In genomic region chr3:185253645-185254410, GRCh38 we compare ENCODE assay signal across 8 cellular contexts. TPM values are rescaled to one million over a fixed set of nuclear protein-coding genes. Genes with fewer than 3 reads are reported as not detected.
DNase-seq lines count a peak whose midpoint lies in the region; TF ChIP-seq lines count a peak whose summit lies in the region.

Gene EHHADH (minus strand): TSS chr3:185254049. CDS start chr3:185254022, 27 bp downstream.

- no peak within 1 kb of the TSS for H4K12ac ChIP-seq in trophoblast cell (ENCODE audit: low read depth, low read length)

- no peaks in the 10 kb centered on the region for H3K36me3 ChIP-seq in trophoblast cell (ENCODE audit: control insufficient read depth in 1 of 2, insufficient read depth in 2 of 2, low read length in 2 of 2)
- no peaks in the 10 kb centered on the region for H3K36me3 ChIP-seq in thyroid gland

- CTCF ChIA-PET in AG04450 (lab: Charles Lee) = interaction anchor here (0.6 kb wide), 1 partner anchor 379 kb away, joined by 7 read pairs; no protein-coding TSS in a partner anchor

- no peak within 1 kb of the TSS for H3K23ac ChIP-seq in trophoblast cell (ENCODE audit: low read length)

- H4K8ac ChIP-seq in trophoblast cell (ENCODE audit: low read depth, low read length) = no peak within 1 kb of the TSS

- no peak within 1 kb of the TSS for H3K18ac ChIP-seq in trophoblast cell (ENCODE audit: low read length)

- no CpG with 5 or more reads among the region's 53 CpGs for WGBS in trophoblast cell (ENCODE audit: extremely low coverage, insufficient coverage, insufficient read length)
- WGBS in thyroid gland, 2 donors = 4 to 7% methylated on average over 50 to 53 of the region's 53 CpGs

- H4K91ac ChIP-seq in trophoblast cell (ENCODE audit: low read depth, low read length) = no peak within 1 kb of the TSS

- H3K4me2 ChIP-seq in trophoblast cell (ENCODE audit: low read length) = peak within 1 kb of the TSS; percentile 66

- no peak within 1 kb of the TSS for H2BK120ac ChIP-seq in trophoblast cell (ENCODE audit: insufficient read depth, low read length, poor library complexity)

- intact Hi-C loops in head of caudate nucleus (cut with DNase I) (no loop called here), thyroid gland (cut with DNase I) (no loop called here)

- H3K27me3 ChIP-seq in AG04450 (ENCODE audit: control insufficient read depth, insufficient read depth, low read length) (no peaks in the 10 kb centered on the region), trophoblast cell (ENCODE audit: insufficient read depth, low read length) (no peaks in the 10 kb centered on the region), thyroid gland (no peaks in the 10 kb centered on the region)

- no peaks in the 10 kb centered on the region for H3K9me3 ChIP-seq in AG04450 (ENCODE audit: control insufficient read depth, insufficient read depth, low read length)
- H3K9me3 ChIP-seq in trophoblast cell (ENCODE audit: insufficient read depth, low read depth, low read length) = peaks cover 4% of the 10 kb centered on the region
- no peaks in the 10 kb centered on the region for H3K9me3 ChIP-seq in thyroid gland

- POLR2A ChIA-PET in AG04450 (lab: Yijun Ruan, JAX) = interaction anchor here (0.7 kb wide), 2 partner anchors 25 to 198 kb away, joined by 3 to 6 read pairs; no protein-coding TSS in a partner anchor

- H3K9ac ChIP-seq in trophoblast cell (ENCODE audit: low read length) = peak within 1 kb of the TSS; percentile 82

- H3K4me3 ChIP-seq in AG04450 (ENCODE audit: low read depth, low read length) (peak within 1 kb of the TSS; percentile 72), trophoblast cell (ENCODE audit: low read depth, low read length) (peak within 1 kb of the TSS; percentile 68), thyroid gland (replicated peaks in 1 of 3) (peak within 1 kb of the TSS in 2 of 3 donors; percentile 40 to 79)

- no peak within 1 kb of the TSS for H2AFZ ChIP-seq in trophoblast cell (ENCODE audit: insufficient read depth, low read length, poor library complexity)

- H3K27ac ChIP-seq in AG04450 (ENCODE audit: low read depth, low read length) = no peak within 1 kb of the TSS
- no peak within 1 kb of the TSS for H3K27ac ChIP-seq in trophoblast cell (ENCODE audit: low read depth, low read length)
- H3K27ac ChIP-seq in thyroid gland = peak within 1 kb of the TSS in 1 of 3 donors; percentile 48

- H3K14ac ChIP-seq in trophoblast cell (ENCODE audit: low read length) = no peak within 1 kb of the TSS

- H3K79me1 ChIP-seq in trophoblast cell (ENCODE audit: low read length) = no peaks in the 10 kb centered on the region

- TF ChIP-seq POLR2A in GM19099 (IDR thresholded peaks at IDR 0.05; ENCODE audit: extremely low read depth, insufficient read length, low read depth) (peak; percentile 50), thyroid gland (IDR thresholded peaks at IDR 0.05) (peak in 1 of 2 donors; percentile 85)

- H3K4ac ChIP-seq in trophoblast cell (ENCODE audit: low read depth, low read length) = no peak within 1 kb of the TSS

- no peak for TF ChIP-seq CTCF in AG04450 (IDR thresholded peaks at IDR 0.05; ENCODE audit: low read depth, low read length)
- peak in 2 of 6 experiments; percentile 10 to 23 for TF ChIP-seq CTCF in thyroid gland (IDR thresholded peaks at IDR 0.05)

- H2AK5ac ChIP-seq in trophoblast cell (ENCODE audit: low read length) = no peak within 1 kb of the TSS

- no peak within 1 kb of the TSS for H2BK5ac ChIP-seq in trophoblast cell (ENCODE audit: low read depth, low read length, poor library complexity)

- H3K79me2 ChIP-seq in trophoblast cell (ENCODE audit: control insufficient read depth, insufficient read depth, low read length, poor library complexity) = no peaks in the 10 kb centered on the region

- H3K4me1 ChIP-seq in trophoblast cell (ENCODE audit: control insufficient read depth in 1 of 2, insufficient read depth in 2 of 2, low read length in 2 of 2) (peaks cover 0 to 2% of the 10 kb centered on the region in 2 experiments), thyroid gland (no peaks in the 10 kb centered on the region)

- in situ Hi-C loops in SK-MEL-5 (cut with HindIII; ENCODE audit: low pct_unique_long_range_greater_than_20kb, low sequenced_read_pairs) = no loop called here

- DNase-seq in AG04450 (ENCODE audit: low read depth, low spot score) (no peak), HUDEP-2 (lab: John Stamatoyannopoulos, UW; ENCODE audit: unreplicated experiment in 76 of 76) (peak in 72 of 76 experiments; percentile 1 to 71 (median 47)), SK-MEL-5 (ENCODE audit: low read depth, low spot score) (peak; percentile 75), head of caudate nucleus (peak in 40 of 42 donors; percentile 13 to 76 (median 59)), trophoblast cell (peak; percentile 41 to 61), thyroid gland (peak; percentile 73 to 83)
- DNase-seq in activated naive CD4-positive, alpha-beta T cell treated with anti-CD3 and anti-CD28 coated beads, Interleukin-2, amount 50 U/mL, for 16 hours = peak; percentile 49

- no peak within 1 kb of the TSS for H2BK12ac ChIP-seq in trophoblast cell (ENCODE audit: low read length)

RNA-seq across cellular contexts. Expression of gene EHHADH, which starts in this region (rescaled TPM):
- 3.2 and 4.2 TPM in 2 replicates for polyA plus RNA-seq in AG04450 (2011; rRNA removed)
- polyA minus RNA-seq in AG04450 (2011; rRNA and poly(A)+ RNA removed) = 4.0 and 7.1 TPM in 2 replicates
- 9.5 and 12.1 TPM in 2 replicates for total RNA-seq in SK-MEL-5 (2014; rRNA removed; shearing (Covaris generic))
- 7.0 and 7.9 TPM in 2 replicates for polyA plus RNA-seq in SK-MEL-5 (2015; cell fraction: cytosol; rRNA removed)
- polyA plus RNA-seq in SK-MEL-5 (2015; cell fraction: nucleus; rRNA removed) = 4.5 and 8.8 TPM in 2 replicates
- polyA plus RNA-seq in trophoblast cell (2013) = 0.56 and 0.78 TPM in 2 replicates
- 10 to 100 TPM in 3 of 4 donors, 1 to 10 TPM in 1; 7.4 to 23.7 (median 15.6) TPM for total RNA-seq in thyroid gland
